ENCODE assay signal across 38 cellular contexts in the genomic region with DNA sequence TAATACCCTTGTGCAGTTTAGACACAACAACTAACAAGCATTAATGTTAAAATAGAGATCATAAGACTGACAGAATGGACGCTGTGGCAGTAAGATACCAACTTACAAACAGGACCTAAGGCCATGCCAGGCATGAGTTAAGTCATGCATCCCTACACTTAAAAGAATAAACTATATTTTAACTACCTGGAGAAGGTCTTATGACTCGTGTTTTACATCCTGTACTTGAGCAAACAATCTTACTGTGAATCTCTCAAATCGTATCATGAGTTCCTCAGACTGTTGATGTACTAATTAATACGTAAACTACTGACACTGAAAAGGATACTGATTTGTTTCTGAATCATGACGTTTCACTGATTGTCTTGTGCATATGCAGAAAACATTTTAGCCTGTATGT. TPM values are rescaled to one million over a fixed set of nuclear protein-coding genes. Genes with fewer than 3 reads are reported as not detected.
"Had no signal": no experiment of that assay in that cellular context is flagged by ENCODE, and none has a peak within 500 bp of the region (broad histone marks: within the 10 kb centered on the region; RNA-seq: fewer than 3 reads in every experiment).

No MANE protein-coding gene starts in this region.

- H3K9me3 ChIP-seq: ascending aorta, MG63, Peyer's patch, SJSA1, SK-N-SH had no signal

- H3K36me3 Mint-ChIP-seq: activated CD8-positive, alpha-beta memory T cell treated with anti-CD3 and anti-CD28 coated beads, Interleukin-2, amount 10 ng/mL, durations not matched to agents 7 days and 5 days; activated naive CD4-positive, alpha-beta T cell treated with anti-CD3 and anti-CD28 coated beads, Interleukin-2, amount 50 U/mL, for 24 hours; activated naive CD8-positive, alpha-beta T cell treated with anti-CD3 and anti-CD28 coated beads, Interleukin-2, amount 10 ng/mL, durations not matched to agents 7 days and 5 days had no signal

- H3K9me3 Mint-ChIP-seq: activated CD4-positive, alpha-beta memory T cell treated with anti-CD3 and anti-CD28 coated beads, Interleukin-2, amount 10 ng/mL, durations not matched to agents 7 days and 5 days; activated naive CD4-positive, alpha-beta T cell treated with anti-CD3 and anti-CD28 coated beads, Interleukin-2, amount 50 U/mL, for 24 hours; activated naive CD8-positive, alpha-beta T cell treated with anti-CD3 and anti-CD28 coated beads, Interleukin-2, amount 10 ng/mL, durations not matched to agents 7 days and 5 days; activated T-cell treated with anti-CD3 and anti-CD28 coated beads, Interleukin-2, amount 50 U/mL, for 72 hours; activated T-helper 17 cell treated with anti-CD3 and anti-CD28 coated beads, Interleukin-2, amount 50 U/mL, for 72 hours; central memory CD8-positive, alpha-beta T cell; T-helper 1 cell treated with Interleukin-12 subunit alpha and Interleukin-12 subunit beta and Interleukin-4 antibody, amounts not matched to agents 30 μg/mL and 1 μg/mL, for 36 hours; T-helper 2 cell treated with Interferon-gamma antibody and Interleukin-4, amounts not matched to agents 5 μg/mL and 100 μg/mL, for 36 hours had no signal

- H3K36me3 ChIP-seq: ascending aorta, cardiac muscle cell, MG63, Peyer's patch, SJSA1, WERI-Rb-1 had no signal

- H3K4me3 Mint-ChIP-seq: activated CD4-positive, alpha-beta memory T cell treated with anti-CD3 and anti-CD28 coated beads, Interleukin-2, amount 10 ng/mL, durations not matched to agents 7 days and 5 days; activated naive CD8-positive, alpha-beta T cell treated with anti-CD3 and anti-CD28 coated beads, Interleukin-2, amount 10 ng/mL, durations not matched to agents 7 days and 5 days; T-helper 1 cell treated with Interleukin-12 subunit alpha and Interleukin-12 subunit beta and Interleukin-4 antibody, amounts not matched to agents 30 μg/mL and 1 μg/mL, for 36 hours had no signal

- DNase-seq: activated CD4-positive, alpha-beta T cell treated with anti-CD3 and anti-CD28 coated beads for 1 hour; activated CD4-positive, alpha-beta T cell treated with anti-CD3 and anti-CD28 coated beads for 48 hours; activated CD4-positive, CD25-positive, alpha-beta regulatory T cell; activated CD8-positive, alpha-beta memory T cell treated with anti-CD3 and anti-CD28 coated beads for 24 hours; activated CD8-positive, alpha-beta memory T cell treated with anti-CD3 and anti-CD28 coated beads, Interleukin-2, amount 50 U/mL, for 48 hours; activated effector memory CD4-positive, alpha-beta T cell treated with anti-CD3 and anti-CD28 coated beads, Interleukin-2, amount 50 U/mL, for 16 hours; activated naive CD4-positive, alpha-beta T cell; activated naive CD8-positive, alpha-beta T cell treated with anti-CD3 and anti-CD28 coated beads, Interleukin-2, amount 10 ng/mL, durations not matched to agents 7 days and 5 days; activated T-cell treated with anti-CD3 and anti-CD28 coated beads, Interleukin-2, amount 50 U/mL, for 72 hours; amygdala; MG63; NCI-H1048; NCI-H1436 treated with DMSO at 0.1 percent for 48 hours; NCI-H187; NCI-H2029 treated with DMSO at 0.1 percent for 48 hours; NCI-H2107; NCI-H2171; NCI-H510A; NCI-H526; NCI-H748 treated with DMSO at 0.1 percent for 48 hours; NK-92 treated with Interleukin-12 subunit alpha and Interleukin-12 subunit beta, amount 100 ng/mL, for 24 hours; PC-3; Peyer's patch; RPMI8226; SHP77 treated with DMSO at 0.1 percent for 48 hours; SK-N-SH; WERI-Rb-1 had no signal

- H3K27ac ChIP-seq: ascending aorta, cardiac muscle cell, Peyer's patch, SJSA1, WERI-Rb-1 had no signal

- H3K4me1 ChIP-seq: ascending aorta had no signal

- H3K27me3 ChIP-seq: ascending aorta, Peyer's patch, SJSA1 had no signal

- ATAC-seq: activated CD8-positive, alpha-beta memory T cell treated with anti-CD3 and anti-CD28 coated beads, Interleukin-2, amount 10 ng/mL, durations not matched to agents 7 days and 5 days; activated T-cell treated with anti-CD3 and anti-CD28 coated beads, Interleukin-2, amount 50 U/mL, for 72 hours; activated T-helper 17 cell treated with anti-CD3 and anti-CD28 coated beads, Interleukin-2, amount 50 U/mL, for 72 hours; K562; PC-3 had no signal

- H3K27ac Mint-ChIP-seq: activated CD4-positive, alpha-beta memory T cell treated with anti-CD3 and anti-CD28 coated beads, Interleukin-2, amount 10 ng/mL, durations not matched to agents 7 days and 5 days; activated CD8-positive, alpha-beta memory T cell treated with anti-CD3 and anti-CD28 coated beads, Interleukin-2, amount 10 ng/mL, durations not matched to agents 7 days and 5 days; activated naive CD4-positive, alpha-beta T cell treated with anti-CD3 and anti-CD28 coated beads, Interleukin-2, amount 50 U/mL, for 24 hours; activated naive CD8-positive, alpha-beta T cell treated with anti-CD3 and anti-CD28 coated beads, Interleukin-2, amount 10 ng/mL, durations not matched to agents 7 days and 5 days; activated T-cell treated with anti-CD3 and anti-CD28 coated beads, Interleukin-2, amount 50 U/mL, for 72 hours; T-helper 1 cell treated with Interleukin-12 subunit alpha and Interleukin-12 subunit beta and Interleukin-4 antibody, amounts not matched to agents 30 μg/mL and 1 μg/mL, for 36 hours had no signal

- H3K27me3 Mint-ChIP-seq: activated naive CD4-positive, alpha-beta T cell treated with anti-CD3 and anti-CD28 coated beads, Interleukin-2, amount 50 U/mL, for 24 hours; activated T-helper 17 cell treated with anti-CD3 and anti-CD28 coated beads, Interleukin-2, amount 50 U/mL, for 72 hours; central memory CD8-positive, alpha-beta T cell had no signal

- H3K4me3 ChIP-seq: ascending aorta, cardiac muscle cell, K562, MG63, Peyer's patch, SJSA1 had no signal

RNA-seq across cellular contexts. Expression of a gene that starts 2.0 kb away (rescaled TPM):
- total RNA-seq: activated CD4-positive, alpha-beta memory T cell treated with anti-CD3 and anti-CD28 coated beads, Interleukin-2, amount 10 ng/mL, durations not matched to agents 7 days and 5 days; activated CD8-positive, alpha-beta memory T cell treated with anti-CD3 and anti-CD28 coated beads, Interleukin-2, amount 10 ng/mL, durations not matched to agents 7 days and 5 days; activated naive CD8-positive, alpha-beta T cell treated with anti-CD3 and anti-CD28 coated beads, Interleukin-2, amount 10 ng/mL, durations not matched to agents 7 days and 5 days; ascending aorta; K562; SJSA1 had no signal
